In the genomic region with DNA sequence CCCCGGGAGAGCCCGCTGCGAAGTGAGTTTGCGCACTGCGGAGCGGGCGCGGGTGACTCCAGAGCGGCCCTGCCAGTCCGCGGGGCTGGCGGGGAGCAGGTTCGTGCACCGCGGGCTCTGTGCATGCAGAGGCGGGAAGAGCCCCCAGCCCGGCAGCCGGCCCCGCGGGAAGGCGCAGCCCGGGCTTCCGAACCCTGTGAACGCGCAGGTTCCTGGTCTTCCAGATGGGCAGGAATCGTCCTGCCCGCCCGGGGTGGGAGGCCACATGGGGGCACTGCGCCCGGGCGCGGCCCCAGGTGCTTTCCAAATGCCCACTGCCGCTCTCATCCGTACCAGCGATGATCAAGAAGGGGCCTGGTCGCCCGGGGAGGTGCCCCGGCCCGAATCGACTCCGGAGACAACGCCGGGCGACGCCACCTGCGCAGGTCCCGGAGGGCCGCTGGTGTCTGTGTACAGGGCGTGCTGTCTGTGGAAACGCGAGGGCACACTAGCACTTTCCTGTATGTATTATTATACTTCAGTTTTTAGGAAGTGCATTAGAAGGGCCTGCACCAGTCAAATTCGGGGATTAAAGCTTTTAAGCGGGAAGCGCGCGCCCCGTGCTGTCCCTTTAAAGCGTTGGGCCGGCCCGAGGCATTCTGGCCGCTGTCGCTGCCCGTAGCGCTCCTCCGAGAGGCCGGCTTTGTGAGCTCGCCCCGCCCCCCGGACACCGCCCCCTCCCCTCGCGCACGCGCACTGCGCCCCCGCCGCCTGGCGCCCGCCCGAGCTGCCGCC, we compare ENCODE assay signal across 8 cellular contexts. TPM values are rescaled to one million over a fixed set of nuclear protein-coding genes. Genes with fewer than 3 reads are reported as not detected.
DNase-seq lines count a peak whose midpoint lies in the region; ATAC-seq and TF ChIP-seq lines count a peak whose summit lies in the region.

WDR5 (plus strand) TSS at position 740 of the 774 bp plus-strand sequence. CDS start 3,796 bp downstream, outside the sequence.

- CTCF ChIA-PET in naive thymus-derived CD4-positive, alpha-beta T cell (lab: Charles Lee), result interaction anchor here (0.6 to 1.2 kb wide), 2 partner anchors 29 to 676 kb away, joined by 3 to 9 read pairs; partner anchors contain the start of genes CACFD1 and RNU6ATAC

- no peaks in the 10 kb centered on the region for H3K27me3 ChIP-seq in KMS-11 (ENCODE audit: insufficient read depth, low read depth)
- H3K27me3 ChIP-seq in RWPE2 (ENCODE audit: insufficient read depth, poor library complexity, severe bottlenecking), result no peaks in the 10 kb centered on the region
- no peaks in the 10 kb centered on the region for H3K27me3 ChIP-seq in fibroblast of lung (ENCODE audit: control insufficient read depth, insufficient read depth, low read length)
- H3K27me3 ChIP-seq in naive thymus-derived CD4-positive, alpha-beta T cell (ENCODE audit: control insufficient read depth in 2 of 2, insufficient read depth in 2 of 2, low read length in 2 of 2), result no peaks in the 10 kb centered on the region

- ATAC-seq in GM21576 (IDR thresholded peaks at IDR 0.05; ENCODE audit: unreplicated experiment) (peak; percentile 53), RWPE2 (ENCODE audit: low read depth) (peak; percentile 63)
- peak; percentile 81 for ATAC-seq in activated T-helper 17 cell treated with anti-CD3 and anti-CD28 coated beads, Interleukin-2, amount 50 U/mL, for 72 hours (replicated peaks)
- ATAC-seq in naive thymus-derived CD4-positive, alpha-beta T cell, result peak; percentile 96
- ATAC-seq in stimulated activated effector memory CD8-positive, alpha-beta T cell treated with anti-CD3 and anti-CD28 coated beads, Interleukin-12 subunit alpha, Interleukin-12 subunit beta, amount 100 ng/mL, for 72 hours, result peak; percentile 86

- DNase-seq in DMS114 treated with DMSO at 0.1 percent for 48 hours (lab: John Stamatoyannopoulos, UW; ENCODE audit: unreplicated experiment) (peak; percentile 53), RWPE2 (ENCODE audit: low spot score) (no peak), fibroblast of lung (ENCODE audit: low read depth in 2 of 2) (peak; percentile 82 to 91)
- peak; percentile 85 to 97 (median 92) for DNase-seq in naive thymus-derived CD4-positive, alpha-beta T cell
- peak; percentile 89 to 91 for DNase-seq in stimulated activated effector memory CD8-positive, alpha-beta T cell treated with anti-CD3 and anti-CD28 coated beads, Interleukin-12 subunit alpha, Interleukin-12 subunit beta, amount 100 ng/mL, for 72 hours (ENCODE audit: low spot score in 2 of 2)

- POLR2A ChIA-PET in naive thymus-derived CD4-positive, alpha-beta T cell (lab: Charles Lee), result interaction anchor here (0.6 to 4.0 kb wide), 9 partner anchors 29 to 636 kb away, joined by 3 to 61 read pairs (median 7); partner anchors contain the start of genes BRD3OS and RNU6ATAC

- H3K9me3 ChIP-seq in RWPE2 (ENCODE audit: severe bottlenecking) (no peaks in the 10 kb centered on the region), fibroblast of lung (ENCODE audit: control insufficient read depth, insufficient read depth, low read depth, low read length) (no peaks in the 10 kb centered on the region)
- H3K9me3 ChIP-seq in naive thymus-derived CD4-positive, alpha-beta T cell (ENCODE audit: control insufficient read depth in 2 of 3, low read length in 3 of 3), result no peaks in the 10 kb centered on the region

- peaks cover 39% of the 10 kb centered on the region for H3K79me2 ChIP-seq in KMS-11 (ENCODE audit: insufficient read depth, low read depth)
- peaks cover 43% of the 10 kb centered on the region for H3K79me2 ChIP-seq in fibroblast of lung (ENCODE audit: control insufficient read depth, insufficient read depth, low read length)

- no peaks in the 10 kb centered on the region for H3K9me3 Mint-ChIP-seq in activated T-helper 17 cell treated with anti-CD3 and anti-CD28 coated beads, Interleukin-2, amount 50 U/mL, for 72 hours
- no peaks in the 10 kb centered on the region for H3K9me3 Mint-ChIP-seq in naive thymus-derived CD4-positive, alpha-beta T cell
- H3K9me3 Mint-ChIP-seq in stimulated activated effector memory CD8-positive, alpha-beta T cell treated with anti-CD3 and anti-CD28 coated beads, Interleukin-12 subunit alpha, Interleukin-12 subunit beta, amount 100 ng/mL, for 72 hours, result no peaks in the 10 kb centered on the region

- peak within 1 kb of the TSS; percentile 99 for H2AFZ ChIP-seq in KMS-11 (ENCODE audit: low read depth)
- H2AFZ ChIP-seq in fibroblast of lung (ENCODE audit: low read length), result peak within 1 kb of the TSS; percentile 94

- H4K20me1 ChIP-seq in KMS-11 (ENCODE audit: insufficient read depth) (peaks cover 9% of the 10 kb centered on the region; the same call in 1 of the 2 replicates), fibroblast of lung (ENCODE audit: control insufficient read depth, extremely low read depth, insufficient read depth, low read length) (no peaks in the 10 kb centered on the region)

- H3K4me3 Mint-ChIP-seq in activated T-helper 17 cell treated with anti-CD3 and anti-CD28 coated beads, Interleukin-2, amount 50 U/mL, for 72 hours, result peak within 1 kb of the TSS; percentile 89
- H3K4me3 Mint-ChIP-seq in naive thymus-derived CD4-positive, alpha-beta T cell, result peak within 1 kb of the TSS; percentile 88 to 98 (median 92)
- peak within 1 kb of the TSS; percentile 88 for H3K4me3 Mint-ChIP-seq in stimulated activated effector memory CD8-positive, alpha-beta T cell treated with anti-CD3 and anti-CD28 coated beads, Interleukin-12 subunit alpha, Interleukin-12 subunit beta, amount 100 ng/mL, for 72 hours

- H3K9ac ChIP-seq in KMS-11 (peak within 1 kb of the TSS; percentile 98), fibroblast of lung (ENCODE audit: insufficient read depth, low read length) (peak within 1 kb of the TSS; percentile 84)

- peaks cover 36% of the 10 kb centered on the region for H3K36me3 Mint-ChIP-seq in activated T-helper 17 cell treated with anti-CD3 and anti-CD28 coated beads, Interleukin-2, amount 50 U/mL, for 72 hours (ENCODE audit: low read depth)
- H3K36me3 Mint-ChIP-seq in naive thymus-derived CD4-positive, alpha-beta T cell, result peaks cover 0 to 9% (median 7%) of the 10 kb centered on the region in 5 donors
- H3K36me3 Mint-ChIP-seq in stimulated activated effector memory CD8-positive, alpha-beta T cell treated with anti-CD3 and anti-CD28 coated beads, Interleukin-12 subunit alpha, Interleukin-12 subunit beta, amount 100 ng/mL, for 72 hours, result peaks cover 34% of the 10 kb centered on the region

- H3K4me2 ChIP-seq in KMS-11 (peak within 1 kb of the TSS; percentile 98), fibroblast of lung (ENCODE audit: extremely low read depth, insufficient read depth, low read length) (peak within 1 kb of the TSS; percentile 98)

- H3K36me3 ChIP-seq in KMS-11 (ENCODE audit: insufficient read depth) (no peaks in the 10 kb centered on the region; the same call in 1 of the 2 replicates), RWPE2 (ENCODE audit: low read depth) (peaks cover 29% of the 10 kb centered on the region), fibroblast of lung (ENCODE audit: control insufficient read depth, insufficient read depth, low read length) (peaks cover 1% of the 10 kb centered on the region)
- peaks cover 0 to 25% (median 3%) of the 10 kb centered on the region in 3 experiments for H3K36me3 ChIP-seq in naive thymus-derived CD4-positive, alpha-beta T cell (ENCODE audit: control insufficient read depth in 2 of 3, insufficient read depth in 3 of 3, low read length in 3 of 3)

- TF ChIP-seq CTCF in KMS-11 (conservative IDR thresholded peaks at IDR 0.05; ENCODE audit: low read depth, low read length), result 0 out of 2 replicates have a peak, but pooled peaks have one; percentile 11
- peak; percentile 36 for TF ChIP-seq CTCF in RWPE2 (IDR thresholded peaks at IDR 0.05; ENCODE audit: poor library complexity, severe bottlenecking)
- no peak for TF ChIP-seq CTCF in fibroblast of lung (conservative IDR thresholded peaks at IDR 0.05 in 1 of 2, IDR thresholded peaks at IDR 0.05 in 1 of 2; ENCODE audit: low read depth in 1 of 2, low read length in 2 of 2)

- H3K4me3 ChIP-seq in KMS-11 (IDR thresholded peaks at IDR 0.05; ENCODE audit: insufficient read depth, low read depth, low read length) (peak within 1 kb of the TSS; percentile 56), RWPE2 (ENCODE audit: severe bottlenecking) (peak within 1 kb of the TSS; percentile 66), fibroblast of lung (replicated peaks in 1 of 4; ENCODE audit: control extremely low read depth in 1 of 4, insufficient read depth in 1 of 4, low read depth in 3 of 4, low read length in 4 of 4) (peak within 1 kb of the TSS; percentile 79 to 97 (median 91))
- H3K4me3 ChIP-seq in naive thymus-derived CD4-positive, alpha-beta T cell (ENCODE audit: low read length), result peak within 1 kb of the TSS; percentile 94

- intact Hi-C loops in naive thymus-derived CD4-positive, alpha-beta T cell (cut with micrococcal nuclease), result loop anchor here (1.0 to 5.0 kb wide), 4 partner anchors 29 to 1772 kb away; partner anchors contain the start of genes BRD3 (in 2 of the 2), BRD3OS (in 2 of the 2), RNU6ATAC (in 2 of the 2) and CAMSAP1 (in 1 of the 2)

- H3K27ac ChIP-seq in KMS-11 (peak within 1 kb of the TSS; percentile 96), RWPE2 (ENCODE audit: poor library complexity, severe bottlenecking) (peak within 1 kb of the TSS; percentile 77), fibroblast of lung (ENCODE audit: insufficient read depth, low read length) (peak within 1 kb of the TSS; percentile 80)
- peak within 1 kb of the TSS; percentile 80 for H3K27ac ChIP-seq in naive thymus-derived CD4-positive, alpha-beta T cell (ENCODE audit: low read depth, low read length)

- peak within 1 kb of the TSS; percentile 89 for H3K27ac Mint-ChIP-seq in activated T-helper 17 cell treated with anti-CD3 and anti-CD28 coated beads, Interleukin-2, amount 50 U/mL, for 72 hours
- H3K27ac Mint-ChIP-seq in naive thymus-derived CD4-positive, alpha-beta T cell, result peak within 1 kb of the TSS; percentile 84 to 93 (median 89)
- H3K27ac Mint-ChIP-seq in stimulated activated effector memory CD8-positive, alpha-beta T cell treated with anti-CD3 and anti-CD28 coated beads, Interleukin-12 subunit alpha, Interleukin-12 subunit beta, amount 100 ng/mL, for 72 hours, result peak within 1 kb of the TSS; percentile 93

- H3K4me1 ChIP-seq in KMS-11 (ENCODE audit: low read depth, poor library complexity, severe bottlenecking) (peaks cover 22% of the 10 kb centered on the region), RWPE2 (ENCODE audit: insufficient read depth, poor library complexity, severe bottlenecking) (peaks cover 14% of the 10 kb centered on the region), fibroblast of lung (ENCODE audit: control insufficient read depth, extremely low read depth, insufficient read depth, low read length) (peaks cover 22% of the 10 kb centered on the region)
- H3K4me1 ChIP-seq in naive thymus-derived CD4-positive, alpha-beta T cell (ENCODE audit: control insufficient read depth in 2 of 2, insufficient read depth in 2 of 2, low read length in 2 of 2), result peaks cover 19 to 28% of the 10 kb centered on the region in 2 donors

- H3K27me3 Mint-ChIP-seq in activated T-helper 17 cell treated with anti-CD3 and anti-CD28 coated beads, Interleukin-2, amount 50 U/mL, for 72 hours, result no peaks in the 10 kb centered on the region
- no peaks in the 10 kb centered on the region for H3K27me3 Mint-ChIP-seq in naive thymus-derived CD4-positive, alpha-beta T cell

- peaks cover 14% of the 10 kb centered on the region for H3K4me1 Mint-ChIP-seq in activated T-helper 17 cell treated with anti-CD3 and anti-CD28 coated beads, Interleukin-2, amount 50 U/mL, for 72 hours
- H3K4me1 Mint-ChIP-seq in naive thymus-derived CD4-positive, alpha-beta T cell, result peaks cover 33 to 65% (median 49%) of the 10 kb centered on the region in 7 donors
- peaks cover 45% of the 10 kb centered on the region for H3K4me1 Mint-ChIP-seq in stimulated activated effector memory CD8-positive, alpha-beta T cell treated with anti-CD3 and anti-CD28 coated beads, Interleukin-12 subunit alpha, Interleukin-12 subunit beta, amount 100 ng/mL, for 72 hours

RNA-seq across cellular contexts. Expression of gene WDR5, which starts in this region (rescaled TPM):
- 10 to 100 TPM; 26.7 to 48.1 TPM for total RNA-seq in activated T-helper 17 cell treated with anti-CD3 and anti-CD28 coated beads, Interleukin-2, amount 50 U/mL, for 72 hours
- 15.4 and 15.5 TPM in 2 replicates for total RNA-seq in fibroblast of lung
- 26.0 and 28.0 TPM in 2 replicates for polyA plus RNA-seq in fibroblast of lung
- 21.5 and 29.5 TPM in 2 replicates for polyA plus RNA-seq in fibroblast of lung (2012)
- 12.8 and 23.1 TPM in 2 replicates for polyA minus RNA-seq in fibroblast of lung (ENCODE audit: low replicate concordance)
- total RNA-seq in naive thymus-derived CD4-positive, alpha-beta T cell, result 10 to 100 TPM; 16.0 to 42.3 (median 30.9) TPM
- 10 to 100 TPM; 13.8 to 17.5 TPM for polyA plus RNA-seq in naive thymus-derived CD4-positive, alpha-beta T cell

Comparison
In these comparisons a context has a peak if more than half of its experiments do, and no peak if none do; other contexts are left out.
1. CTCF ChIP-seq: peak in KMS-11 (single experiment) and RWPE2 (single experiment); none in fibroblast of lung (0 of 2).
2. Peak in every context shown above with its lines, with median percentiles within 50 percentile points of each other: ATAC-seq, H3K27ac ChIP-seq, H3K4me3 ChIP-seq, H3K27ac Mint-ChIP-seq and H3K4me3 Mint-ChIP-seq.